In the genomic region with DNA sequence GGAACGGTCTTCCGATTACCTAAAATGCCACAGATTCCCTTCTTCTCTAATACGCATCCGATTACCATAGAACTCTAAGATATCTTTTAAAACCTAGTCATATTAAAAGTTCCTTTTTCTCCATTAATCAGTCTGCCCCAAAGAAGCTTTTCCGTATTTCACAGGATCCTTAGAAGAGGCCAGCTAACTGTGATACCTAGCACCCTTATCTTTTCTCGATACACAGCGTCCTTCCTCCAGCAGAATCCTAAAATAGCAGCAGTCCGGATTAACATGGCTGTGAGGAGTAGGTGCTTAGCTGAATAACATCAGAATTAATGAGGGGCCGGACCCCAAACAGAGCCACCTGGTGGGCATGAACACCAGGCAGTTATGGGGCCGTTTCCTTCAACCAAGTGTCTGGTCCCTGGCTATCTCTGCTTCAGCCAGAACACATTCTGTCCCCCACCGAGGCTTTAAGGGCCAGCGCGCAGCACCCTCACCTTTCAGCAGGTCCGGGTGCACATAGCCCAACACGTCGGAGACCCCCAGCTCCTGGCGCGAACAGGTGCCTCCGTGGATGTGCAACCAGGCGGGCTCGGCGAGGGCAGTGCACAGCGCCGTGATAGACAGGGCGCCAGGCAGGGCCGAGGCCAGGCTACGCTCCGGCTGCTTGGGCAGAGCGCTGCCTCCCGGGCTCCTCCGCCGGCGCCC, we compare ENCODE assay signal across 8 cellular contexts. TPM values are rescaled to one million over a fixed set of nuclear protein-coding genes. Genes with fewer than 3 reads are reported as not detected.
A peak's percentile ranks its signal among the peaks of the same experiment; 100 is the strongest.
DNase-seq lines count a peak whose midpoint lies in the region; ATAC-seq and TF ChIP-seq lines count a peak whose summit lies in the region.

No MANE protein-coding gene starts in this region.

- TF ChIP-seq CTCF in BJ (IDR thresholded peaks at IDR 0.05; ENCODE audit: insufficient read depth, low read depth, low read length) (peak; percentile 54), fibroblast of mammary gland (conservative IDR thresholded peaks at IDR 0.05; ENCODE audit: control insufficient read depth, insufficient read depth, low read depth, low read length) (peak; percentile 32)

- peaks cover 14% of the 10 kb centered on the region for H3K36me3 ChIP-seq in BJ (ENCODE audit: control insufficient read depth, insufficient read depth, low read length)
- peaks cover 16 to 53% of the 10 kb centered on the region in 2 donors for H3K36me3 ChIP-seq in neuronal stem cell (replicated peaks in 1 of 2; ENCODE audit: control insufficient read depth in 2 of 2, insufficient read depth in 2 of 2, low read length in 2 of 2)

- H3K18ac ChIP-seq in neuronal stem cell (ENCODE audit: low read length): no peak overlapping the region

- ATAC-seq in activated CD8-positive, alpha-beta T cell treated with anti-CD3 and anti-CD28 coated beads, Interleukin-2, amount 10 ng/mL, durations not matched to agents 7 days and 5 days: peak; percentile 14
- no peak for ATAC-seq in HG02884 (IDR thresholded peaks at IDR 0.05; ENCODE audit: unreplicated experiment)

- CTCF ChIA-PET in BJ (lab: Yijun Ruan, JAX): interaction anchor here (0.8 to 6.8 kb wide), 7 partner anchors 9 to 272 kb away, joined by 3 to 62 read pairs (median 5); a partner anchor contains a TSS
- CTCF ChIA-PET in activated CD8-positive, alpha-beta T cell treated with anti-CD3 and anti-CD28 coated beads, Interleukin-2, amount 10 ng/mL, durations not matched to agents 7 days and 5 days (lab: Charles Lee): interaction anchor here (0.7 to 4.7 kb wide), 17 partner anchors 10 to 272 kb away, joined by 3 to 34 read pairs (median 5); a partner anchor contains a TSS

- peaks cover 45% of the 10 kb centered on the region for H3K36me3 Mint-ChIP-seq in activated CD8-positive, alpha-beta T cell treated with anti-CD3 and anti-CD28 coated beads, Interleukin-2, amount 10 ng/mL, durations not matched to agents 7 days and 5 days (ENCODE audit: low read depth)

- peak overlapping the region; percentile 97 for H3K4me3 Mint-ChIP-seq in activated CD8-positive, alpha-beta T cell treated with anti-CD3 and anti-CD28 coated beads, Interleukin-2, amount 10 ng/mL, durations not matched to agents 7 days and 5 days

- H2AFZ ChIP-seq in neuronal stem cell (ENCODE audit: low read length): peak overlapping the region; percentile 99

- peak overlapping the region; percentile 70 for H3K23ac ChIP-seq in neuronal stem cell (ENCODE audit: low read depth, low read length, poor library complexity)

- peaks cover 5 to 20% of the 10 kb centered on the region in 2 donors for H3K4me1 ChIP-seq in neuronal stem cell (ENCODE audit: control insufficient read depth in 2 of 2, insufficient read depth in 1 of 2, low read depth in 1 of 2, low read length in 2 of 2)

- no peak overlapping the region for H4K91ac ChIP-seq in neuronal stem cell (ENCODE audit: low read depth, low read length, poor library complexity)

- H4K8ac ChIP-seq in neuronal stem cell (ENCODE audit: low read depth, low read length): no peak overlapping the region

- no peak overlapping the region for H2BK5ac ChIP-seq in neuronal stem cell (ENCODE audit: low read length)

- DNase-seq in BJ (ENCODE audit: low read depth) (no peak), GM19238 (ENCODE audit: insufficient read length, low spot score) (peak; percentile 58), NCI-H1105 treated with DMSO at 0.1 percent for 48 hours (lab: John Stamatoyannopoulos, UW) (peak; percentile 47), fibroblast of mammary gland (ENCODE audit: low read depth) (peak; percentile 28), neuronal stem cell (ENCODE audit: low spot score) (no peak), mesenteric fat pad (ENCODE audit: low spot score) (no peak)
- DNase-seq in activated CD8-positive, alpha-beta T cell treated with anti-CD3 and anti-CD28 coated beads, Interleukin-2, amount 10 ng/mL, durations not matched to agents 7 days and 5 days: peak; percentile 64

- H2BK120ac ChIP-seq in neuronal stem cell (ENCODE audit: low read depth, low read length): no peak overlapping the region

- POLR2A ChIA-PET in BJ (lab: Charles Lee): no interaction called here
- POLR2A ChIA-PET in activated CD8-positive, alpha-beta T cell treated with anti-CD3 and anti-CD28 coated beads, Interleukin-2, amount 10 ng/mL, durations not matched to agents 7 days and 5 days (lab: Charles Lee): interaction anchor here (0.6 to 1.5 kb wide), 4 partner anchors 57 to 1432 kb away, joined by 3 to 7 read pairs (median 3); a partner anchor contains a TSS

- peaks cover 61% of the 10 kb centered on the region for H3K4me1 Mint-ChIP-seq in activated CD8-positive, alpha-beta T cell treated with anti-CD3 and anti-CD28 coated beads, Interleukin-2, amount 10 ng/mL, durations not matched to agents 7 days and 5 days (ENCODE audit: low read depth)

- no peak overlapping the region for H2BK15ac ChIP-seq in neuronal stem cell (ENCODE audit: low read length)

- no peaks in the 10 kb centered on the region for H3K9me3 ChIP-seq in neuronal stem cell (replicated peaks in 1 of 2; ENCODE audit: control insufficient read depth in 2 of 2, insufficient read depth in 1 of 2, low read depth in 1 of 2, low read length in 2 of 2)

- no peak overlapping the region for H2AK5ac ChIP-seq in neuronal stem cell (ENCODE audit: low read depth, low read length)

- 100% methylated on average over 2 of the region's 33 CpGs; no CpG with 5 or more reads in 1 of the 2 donors for WGBS in neuronal stem cell (ENCODE audit: extremely low coverage in 2 of 2, insufficient read length in 2 of 2, insufficient replicate concordance in 1 of 2), 2 donors

- no peak overlapping the region for H2BK12ac ChIP-seq in neuronal stem cell (ENCODE audit: low read length)

- H3K27ac Mint-ChIP-seq in activated CD8-positive, alpha-beta T cell treated with anti-CD3 and anti-CD28 coated beads, Interleukin-2, amount 10 ng/mL, durations not matched to agents 7 days and 5 days: peak overlapping the region; percentile 79

- H3K14ac ChIP-seq in neuronal stem cell (ENCODE audit: low read length): no peak overlapping the region

- H3K4ac ChIP-seq in neuronal stem cell (ENCODE audit: low read length): no peak overlapping the region

- H3K27ac ChIP-seq in neuronal stem cell (replicated peaks; ENCODE audit: low read length): no peak overlapping the region

- peak overlapping the region; percentile 97 for H3K4me2 ChIP-seq in neuronal stem cell (ENCODE audit: insufficient read depth, low read length, poor library complexity, severe bottlenecking)

- peaks cover 8% of the 10 kb centered on the region for H3K79me1 ChIP-seq in neuronal stem cell (ENCODE audit: low read depth, low read length)

- peak overlapping the region; percentile 92 for H3K4me3 ChIP-seq in BJ (ENCODE audit: low read depth, low read length)
- H3K4me3 ChIP-seq in fibroblast of mammary gland (ENCODE audit: control insufficient read depth, low read depth, low read length): peak overlapping the region; percentile 87
- H3K4me3 ChIP-seq in neuronal stem cell (ENCODE audit: low read length in 2 of 2): peak overlapping the region; percentile 92 to 96

- no peaks in the 10 kb centered on the region for H3K9me3 Mint-ChIP-seq in activated CD8-positive, alpha-beta T cell treated with anti-CD3 and anti-CD28 coated beads, Interleukin-2, amount 10 ng/mL, durations not matched to agents 7 days and 5 days (ENCODE audit: insufficient read depth)

- H3K9ac ChIP-seq in neuronal stem cell (ENCODE audit: low read depth, low read length, poor library complexity): peak overlapping the region; percentile 95

- no peaks in the 10 kb centered on the region for H3K27me3 ChIP-seq in BJ (ENCODE audit: control insufficient read depth, insufficient read depth, low read length)
- H3K27me3 ChIP-seq in neuronal stem cell (ENCODE audit: control insufficient read depth in 3 of 3, insufficient read depth in 3 of 3, low read depth in 1 of 3, low read length in 3 of 3): no peaks in the 10 kb centered on the region

- no peaks in the 10 kb centered on the region for H3K27me3 Mint-ChIP-seq in activated CD8-positive, alpha-beta T cell treated with anti-CD3 and anti-CD28 coated beads, Interleukin-2, amount 10 ng/mL, durations not matched to agents 7 days and 5 days (ENCODE audit: low read depth)

RNA-seq across cellular contexts. Expression of a gene that starts 1.0 kb away (rescaled TPM):
- 56.2 and 115 TPM in 2 replicates for polyA plus RNA-seq in BJ (2011; rRNA removed)
- 46.3 and 63.4 TPM in 2 replicates for polyA minus RNA-seq in BJ (2011; rRNA and poly(A)+ RNA removed)
- total RNA-seq in activated CD8-positive, alpha-beta T cell treated with anti-CD3 and anti-CD28 coated beads, Interleukin-2, amount 10 ng/mL, durations not matched to agents 7 days and 5 days: 10 to 100 TPM; 31.8 to 34.2 TPM
- 17.8 TPM for polyA plus RNA-seq in neuronal stem cell (2013, experiment 1 of 2)
- polyA plus RNA-seq in neuronal stem cell (2013, experiment 2 of 2): 17.4 TPM
- 58.7 TPM for total RNA-seq in mesenteric fat pad

RNA-seq across cellular contexts. Expression of a gene that starts 1.2 kb away (rescaled TPM):
- 76.5 and 90.0 TPM in 2 replicates for polyA plus RNA-seq in BJ (2011; rRNA removed)
- polyA minus RNA-seq in BJ (2011; rRNA and poly(A)+ RNA removed): 45.8 and 77.7 TPM in 2 replicates
- total RNA-seq in activated CD8-positive, alpha-beta T cell treated with anti-CD3 and anti-CD28 coated beads, Interleukin-2, amount 10 ng/mL, durations not matched to agents 7 days and 5 days: 10 to 100 TPM; 64.9 to 65.9 TPM
- polyA plus RNA-seq in neuronal stem cell (2013, experiment 1 of 2): 40.0 TPM
- polyA plus RNA-seq in neuronal stem cell (2013, experiment 2 of 2): 40.3 TPM
- 71.0 TPM for total RNA-seq in mesenteric fat pad

RNA-seq across cellular contexts. Expression of a gene that starts 40.5 kb away (rescaled TPM):
- 83.2 and 111 TPM in 2 replicates for polyA plus RNA-seq in BJ (2011; rRNA removed)
- 175 and 201 TPM in 2 replicates for polyA minus RNA-seq in BJ (2011; rRNA and poly(A)+ RNA removed)
- total RNA-seq in activated CD8-positive, alpha-beta T cell treated with anti-CD3 and anti-CD28 coated beads, Interleukin-2, amount 10 ng/mL, durations not matched to agents 7 days and 5 days: 100 to 1,000 TPM; 177 to 181 TPM
- 80.4 TPM for polyA plus RNA-seq in neuronal stem cell (2013, experiment 1 of 2)
- polyA plus RNA-seq in neuronal stem cell (2013, experiment 2 of 2): 79.4 TPM
- total RNA-seq in mesenteric fat pad: 87.2 TPM

RNA-seq across cellular contexts. Expression of a gene that starts 56.2 kb away (rescaled TPM):
- polyA plus RNA-seq in BJ (2011; rRNA removed): 56.1 and 101 TPM in 2 replicates
- 45.3 and 46.4 TPM in 2 replicates for polyA minus RNA-seq in BJ (2011; rRNA and poly(A)+ RNA removed)
- total RNA-seq in activated CD8-positive, alpha-beta T cell treated with anti-CD3 and anti-CD28 coated beads, Interleukin-2, amount 10 ng/mL, durations not matched to agents 7 days and 5 days: 100 to 1,000 TPM; 139 to 143 TPM
- polyA plus RNA-seq in neuronal stem cell (2013, experiment 1 of 2): 68.1 TPM
- polyA plus RNA-seq in neuronal stem cell (2013, experiment 2 of 2): 69.0 TPM
- total RNA-seq in mesenteric fat pad: 107 TPM

Comparison
In these comparisons a context has a peak if more than half of its experiments do, and no peak if none do; other contexts are left out.
1. DNase-seq: peak in GM19238 (single experiment), NCI-H1105 treated with DMSO at 0.1 percent for 48 hours (single experiment), activated CD8-positive, alpha-beta T cell treated with anti-CD3 and anti-CD28 coated beads, Interleukin-2, amount 10 ng/mL, durations not matched to agents 7 days and 5 days (single experiment) and fibroblast of mammary gland (single experiment); none in BJ (single experiment), neuronal stem cell (single experiment) and mesenteric fat pad (single experiment).
2. Peak in every context shown above with its lines, with median percentiles within 50 percentile points of each other: H3K4me3 ChIP-seq.